Comparison of ENCODE assay signal across 8 cellular contexts in genomic region chr12:94150483-94151225, GRCh38. TPM values are rescaled to one million over a fixed set of nuclear protein-coding genes. Genes with fewer than 3 reads are reported as not detected.
A peak's percentile ranks its signal among the peaks of the same experiment; 100 is the strongest.
DNase-seq lines count a peak whose midpoint lies in the region; ATAC-seq and TF ChIP-seq lines count a peak whose summit lies in the region.

No MANE protein-coding gene starts in this region.

- CTCF ChIA-PET in CD4-positive, alpha-beta T cell (lab: Charles Lee) = interaction anchor here (0.6 to 1.7 kb wide), 3 partner anchors 16 to 567 kb away, joined by 3 to 4 read pairs (median 4); no protein-coding TSS in a partner anchor

- no peak for ATAC-seq in CD4-positive, alpha-beta T cell (ENCODE audit: poor library complexity)
- ATAC-seq in GM18520 (IDR thresholded peaks at IDR 0.05; ENCODE audit: unreplicated experiment) = no peak

- no peaks in the 10 kb centered on the region for H3K4me1 ChIP-seq in rectal smooth muscle tissue (ENCODE audit: control insufficient read depth, insufficient read depth, low read length)

- no peaks in the 10 kb centered on the region for H3K27me3 ChIP-seq in CD4-positive, alpha-beta T cell (ENCODE audit: control insufficient read depth, insufficient read depth, low read length)
- H3K27me3 ChIP-seq in rectal smooth muscle tissue (ENCODE audit: control insufficient read depth, insufficient read depth, low read length) = peaks cover 4% of the 10 kb centered on the region

- DNase-seq in CD4-positive, alpha-beta T cell = peak in 7 of 10 experiments; percentile 10 to 46 (median 21)
- peak; percentile 79 for DNase-seq in activated CD8-positive, alpha-beta memory T cell treated with anti-CD3 and anti-CD28 coated beads for 24 hours
- DNase-seq in glutamatergic neuron (peak; percentile 41), dedifferentiated amniotic fluid mesenchymal stem cell (ENCODE audit: extremely low spot score) (no peak), NCI-H1436 (lab: John Stamatoyannopoulos, UW) (no peak)

- POLR2A ChIA-PET in CD4-positive, alpha-beta T cell (lab: Charles Lee) = interaction anchor here (0.9 to 2.8 kb wide), 3 partner anchors 16 to 112 kb away, joined by 3 to 22 read pairs (median 8); no protein-coding TSS in a partner anchor

- peaks cover 38% of the 10 kb centered on the region for H3K4me1 Mint-ChIP-seq in CD4-positive, alpha-beta T cell (ENCODE audit: low read depth)
- H3K4me1 Mint-ChIP-seq in IgD-negative memory B cell = peaks cover 42 to 51% (median 46%) of the 10 kb centered on the region in 3 donors
- peaks cover 12% of the 10 kb centered on the region for H3K4me1 Mint-ChIP-seq in glutamatergic neuron (ENCODE audit: low read depth, unreplicated experiment)

- no peaks in the 10 kb centered on the region for H3K36me3 Mint-ChIP-seq in CD4-positive, alpha-beta T cell (ENCODE audit: low read depth)
- H3K36me3 Mint-ChIP-seq in IgD-negative memory B cell = no peaks in the 10 kb centered on the region
- no peaks in the 10 kb centered on the region for H3K36me3 Mint-ChIP-seq in glutamatergic neuron (ENCODE audit: unreplicated experiment)

- peak overlapping the region; percentile 33 for H3K9ac ChIP-seq in rectal smooth muscle tissue (ENCODE audit: low read length)

- no peaks in the 10 kb centered on the region for H3K9me3 Mint-ChIP-seq in CD4-positive, alpha-beta T cell
- H3K9me3 Mint-ChIP-seq in IgD-negative memory B cell (no peaks in the 10 kb centered on the region), glutamatergic neuron (ENCODE audit: unreplicated experiment) (peaks cover 5% of the 10 kb centered on the region)

- H3K36me3 ChIP-seq in rectal smooth muscle tissue (ENCODE audit: control insufficient read depth, insufficient read depth, low read length) = no peaks in the 10 kb centered on the region

- intact Hi-C loops in CD4-positive, alpha-beta T cell (cut with DNase I, micrococcal nuclease) = no loop called here

- H3K27me3 Mint-ChIP-seq in CD4-positive, alpha-beta T cell = no peaks in the 10 kb centered on the region
- no peaks in the 10 kb centered on the region for H3K27me3 Mint-ChIP-seq in IgD-negative memory B cell
- H3K27me3 Mint-ChIP-seq in glutamatergic neuron (ENCODE audit: unreplicated experiment) = peaks cover 22% of the 10 kb centered on the region

- TF ChIP-seq CTCF in CD4-positive, alpha-beta T cell (IDR thresholded peaks at IDR 0.05) = no peak
- TF ChIP-seq CTCF in glutamatergic neuron (IDR thresholded peaks at IDR 0.05; ENCODE audit: partially characterized antibody, unreplicated experiment) = no peak

- H3K9me3 ChIP-seq in CD4-positive, alpha-beta T cell (ENCODE audit: control insufficient read depth, low read length) = no peaks in the 10 kb centered on the region

- H3K4me3 ChIP-seq in rectal smooth muscle tissue (ENCODE audit: low read length) = peak overlapping the region; percentile 65

- H3K27ac Mint-ChIP-seq in CD4-positive, alpha-beta T cell = no peak overlapping the region
- H3K27ac Mint-ChIP-seq in IgD-negative memory B cell (peak overlapping the region in 2 of 3 donors; percentile 47 to 50), glutamatergic neuron (ENCODE audit: unreplicated experiment) (peak overlapping the region; percentile 55)

- peak overlapping the region; percentile 89 for H3K4me3 Mint-ChIP-seq in CD4-positive, alpha-beta T cell
- peak overlapping the region; percentile 97 to 98 (median 98) for H3K4me3 Mint-ChIP-seq in IgD-negative memory B cell
- peak overlapping the region; percentile 89 for H3K4me3 Mint-ChIP-seq in glutamatergic neuron (ENCODE audit: unreplicated experiment)

- H3K27ac ChIP-seq in CD4-positive, alpha-beta T cell (ENCODE audit: low read depth, low read length) = no peak overlapping the region
- no peak overlapping the region for H3K27ac ChIP-seq in rectal smooth muscle tissue (ENCODE audit: low read depth, low read length)

RNA-seq across cellular contexts. Expression of gene PLXNC1, which starts 2.3 kb away (rescaled TPM):
- 1 to 10 TPM; 5.2 to 5.3 TPM for total RNA-seq in CD4-positive, alpha-beta T cell
- 6.6 TPM for polyA plus RNA-seq in IgD-negative memory B cell
- total RNA-seq in glutamatergic neuron (ENCODE audit: unreplicated experiment) = 4.9 TPM

Comparison
In these comparisons a context has a peak if more than half of its experiments do, and no peak if none do; other contexts are left out.
1. DNase-seq: peak in CD4-positive, alpha-beta T cell (7 of 10), activated CD8-positive, alpha-beta memory T cell treated with anti-CD3 and anti-CD28 coated beads for 24 hours (single experiment) and glutamatergic neuron (single experiment); none in dedifferentiated amniotic fluid mesenchymal stem cell (single experiment) and NCI-H1436 (single experiment).
2. Peak in every context shown above with its lines, with median percentiles within 50 percentile points of each other: H3K4me3 Mint-ChIP-seq.